11 cellular contexts compared by ENCODE assay signal in the genomic region with DNA sequence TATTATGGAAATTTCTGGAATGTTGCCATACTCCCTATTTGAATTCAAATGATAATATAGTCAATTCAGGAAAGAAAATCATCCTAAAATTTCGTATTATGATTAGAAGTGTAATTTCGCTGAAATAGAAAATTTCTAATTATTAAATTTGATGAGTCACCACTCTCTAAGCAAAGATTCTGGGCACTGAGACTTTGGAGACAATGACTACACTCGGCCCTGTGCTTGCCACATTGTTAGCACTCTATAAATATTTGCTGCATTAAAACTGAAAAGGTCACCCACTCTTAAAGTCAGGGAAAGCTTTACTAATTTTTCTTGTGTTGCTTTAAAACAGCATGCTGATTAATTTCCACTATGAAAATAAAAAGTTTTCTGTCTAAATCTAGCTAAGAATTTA.
DNase-seq lines count a peak whose midpoint lies in the region; ATAC-seq, FAIRE-seq and TF ChIP-seq lines count a peak whose summit lies in the region.
"Had no signal": no experiment of that assay in that cellular context is flagged by ENCODE, and none has a peak within 500 bp of the region (broad histone marks: within the 10 kb centered on the region; RNA-seq: fewer than 3 reads in every experiment).

No MANE protein-coding gene starts in this region.

- H4K20me1 ChIP-seq in BLaER1: no peaks in the 10 kb centered on the region
- no peaks in the 10 kb centered on the region for H4K20me1 ChIP-seq in GM12878 (ENCODE audit: control insufficient read depth, insufficient read depth)

- H3K4me1 ChIP-seq in BLaER1 (peaks cover 92% of the 10 kb centered on the region), GM12878 (ENCODE audit: control insufficient read depth, insufficient read depth, low read length) (no peaks in the 10 kb centered on the region), suprapubic skin (peaks cover 11% of the 10 kb centered on the region), kidney (ENCODE audit: control insufficient read depth in 1 of 2, insufficient read depth in 1 of 2, low read depth in 1 of 2, low read length in 2 of 2) (no peaks in the 10 kb centered on the region)

- TF ChIP-seq CTCF in GM12878 (IDR thresholded peaks at IDR 0.05 in 2 of 3, conservative IDR thresholded peaks at IDR 0.05 in 1 of 3; ENCODE audit: control insufficient read depth in 2 of 3, extremely low read depth in 1 of 3, insufficient read depth in 1 of 3, low read depth in 3 of 3, low read length in 3 of 3) (no peak), suprapubic skin (IDR thresholded peaks at IDR 0.05) (no peak), kidney (IDR thresholded peaks at IDR 0.05; ENCODE audit: borderline replicate concordance, extremely low read depth, insufficient read depth) (no peak)

- ATAC-seq in GM19395 (IDR thresholded peaks at IDR 0.05; ENCODE audit: unreplicated experiment) (peak; percentile 13), HG03175 (IDR thresholded peaks at IDR 0.05; ENCODE audit: unreplicated experiment) (peak; percentile 26), GM12878 (peak; percentile 39)

- H3K27me3 ChIP-seq in BLaER1 (no peaks in the 10 kb centered on the region), GM12878 (replicated peaks in 1 of 2; ENCODE audit: control insufficient read depth in 2 of 2, insufficient read depth in 2 of 2, low read length in 1 of 2) (no peaks in the 10 kb centered on the region), suprapubic skin (no peaks in the 10 kb centered on the region)

- H2AFZ ChIP-seq in GM12878 (ENCODE audit: control insufficient read depth, low read depth, low read length): no peak overlapping the region

- no peak for TF ChIP-seq RAD21 in GM12878 (IDR thresholded peaks at IDR 0.05; ENCODE audit: insufficient read depth, low read depth, low read length)

- SMC1A ChIA-PET in GM12878 (lab: Charles Lee; ENCODE audit: uncharacterized antibody, unreplicated experiment): interaction anchor here (0.7 to 2.4 kb wide), 3 partner anchors 175 to 240 kb away, joined by 3 to 7 read pairs (median 3); partner anchors contain the start of gene TLE4

- H3K27ac ChIP-seq in BLaER1 (peak overlapping the region; percentile 87), GM12878 (ENCODE audit: control insufficient read depth, insufficient read depth) (no peak overlapping the region), suprapubic skin (no peak overlapping the region), kidney (ENCODE audit: low read depth in 2 of 2, low read length in 2 of 2) (no peak overlapping the region)

- H3K4me3 ChIP-seq in BLaER1: peak overlapping the region; percentile 60; the same call in 1 of the 2 replicates
- no peak overlapping the region for H3K4me3 ChIP-seq in GM12878
- no peak overlapping the region for H3K4me3 ChIP-seq in suprapubic skin
- no peak overlapping the region for H3K4me3 ChIP-seq in kidney (ENCODE audit: low read length in 2 of 2)
- H3K4me3 ChIP-seq: mucosa of descending colon had no signal

- 0 out of 2 replicates have a peak, but pooled peaks cover 3% of the 10 kb centered on the region for H3K9me3 ChIP-seq in BLaER1
- no peaks in the 10 kb centered on the region for H3K9me3 ChIP-seq in GM12878 (replicated peaks; ENCODE audit: control insufficient read depth, insufficient read depth, low read length)
- H3K9me3 ChIP-seq in suprapubic skin: no peaks in the 10 kb centered on the region
- no peaks in the 10 kb centered on the region for H3K9me3 ChIP-seq in kidney (ENCODE audit: control insufficient read depth in 1 of 2, low read length in 2 of 2)
- H3K9me3 ChIP-seq: mucosa of descending colon had no signal

- DNase-seq in GM12878 (ENCODE audit: low read depth, low spot score) (no peak), suprapubic skin (ENCODE audit: low spot score in 2 of 2) (no peak), NCI-H446 (lab: John Stamatoyannopoulos, UW) (no peak), kidney (no peak)
- no peak for DNase-seq in central memory CD4-positive, alpha-beta T cell
- DNase-seq: activated CD4-positive, alpha-beta T cell treated with anti-CD3 and anti-CD28 coated beads, Interleukin-2, amount 50 U/mL, for 4 hours; mucosa of descending colon; NCI-H748 treated with DMSO at 0.1 percent for 48 hours had no signal

- no peaks in the 10 kb centered on the region for H3K79me2 ChIP-seq in GM12878 (ENCODE audit: control insufficient read depth, insufficient read depth, low read length)

- RAD21 ChIA-PET in GM12878 (lab: Charles Lee; ENCODE audit: unreplicated experiment): no interaction called here

- no peaks in the 10 kb centered on the region for H3K36me3 ChIP-seq in BLaER1
- H3K36me3 ChIP-seq in GM12878 (ENCODE audit: control insufficient read depth in 2 of 2, insufficient read depth in 2 of 2, low read length in 1 of 2): no peaks in the 10 kb centered on the region
- H3K36me3 ChIP-seq in suprapubic skin: no peaks in the 10 kb centered on the region
- H3K36me3 ChIP-seq in kidney (ENCODE audit: control insufficient read depth in 1 of 2, insufficient read depth in 2 of 2, low read length in 2 of 2): no peaks in the 10 kb centered on the region

- WGBS in GM12878 (ENCODE audit: insufficient coverage, insufficient replicate concordance, low lambda C conversion rate, missing lambda C conversion rate): 13% methylated on average over 3 of the region's 3 CpGs
- WGBS in suprapubic skin: 57% methylated on average over 3 of the region's 3 CpGs

- BruUV-seq in GM12878 (replicated peaks; lab: Mats Ljungman, UMichigan): no TSS peak

- POLR2A ChIA-PET in GM12878 (lab: Charles Lee): no interaction called here

- TF ChIP-seq EP300 in GM12878 (IDR thresholded peaks at IDR 0.05; ENCODE audit: borderline replicate concordance in 1 of 2, control insufficient read depth in 1 of 2, low read depth in 2 of 2, low read length in 2 of 2) (no peak), suprapubic skin (IDR thresholded peaks at IDR 0.05) (no peak)

- in situ Hi-C loops in GM12878 (cut with MboI): no loop called here

- H3K4me2 ChIP-seq in BLaER1 (peak overlapping the region; percentile 88), GM12878 (ENCODE audit: control insufficient read depth, insufficient read depth) (peak overlapping the region; percentile 51; the same call in 1 of the 2 replicates)

- H3K9ac ChIP-seq in BLaER1: no peak overlapping the region
- H3K9ac ChIP-seq in GM12878 (ENCODE audit: control insufficient read depth, insufficient read depth, low read length): no peak overlapping the region
- no peak overlapping the region for H3K9ac ChIP-seq in kidney (ENCODE audit: low read length in 2 of 2)

- intact Hi-C loops in GM12878 (cut with micrococcal nuclease; ENCODE audit: unreplicated experiment): no loop called here
- intact Hi-C loops in kidney (cut with DNase I): no loop called here

- TF ChIP-seq POLR2A in GM12878 (IDR thresholded peaks at IDR 0.05; ENCODE audit: low read depth, low read length) (no peak), suprapubic skin (IDR thresholded peaks at IDR 0.05) (no peak)

- CTCF ChIA-PET in GM12878 (lab: Yijun Ruan, JAX): no interaction called here

- no peak for FAIRE-seq in GM12878 (lab: Jason Lieb, UNC)
- no peak for FAIRE-seq in kidney (lab: Jason Lieb, UNC)

TF ChIP-seq in GM12878, 131 proteins besides CTCF, POLR2A, EP300 and RAD21:
- 0 out of 2 replicates have a peak, but pooled peaks have one; percentile 5 for TF ChIP-seq GABPA (IDR thresholded peaks at IDR 0.05; ENCODE audit: low read depth)
- no peak for TF ChIP-seq ZSCAN29 (IDR thresholded peaks at IDR 0.05)
TF ChIP-seq in GM12878: peak in this region for 1.
